ENCODE assay signal across 8 cellular contexts in genomic region chr20:4170621-4171537, GRCh38. TPM values are rescaled to one million over a fixed set of nuclear protein-coding genes. Genes with fewer than 3 reads are reported as not detected.
DNase-seq lines count a peak whose midpoint lies in the region; ATAC-seq and TF ChIP-seq lines count a peak whose summit lies in the region.

No MANE protein-coding gene starts in this region.

- no peaks in the 10 kb centered on the region for H3K36me3 Mint-ChIP-seq in CD8-positive, alpha-beta memory T cell
- no peaks in the 10 kb centered on the region for H3K36me3 Mint-ChIP-seq in effector memory CD8-positive, alpha-beta T cell (ENCODE audit: insufficient read depth)

- peaks cover 50% of the 10 kb centered on the region for H3K79me2 ChIP-seq in parathyroid adenoma

- H3K4me1 Mint-ChIP-seq in CD8-positive, alpha-beta memory T cell, result peaks cover 14 to 38% (median 18%) of the 10 kb centered on the region in 3 donors
- peaks cover 12 to 16% of the 10 kb centered on the region in 2 donors for H3K4me1 Mint-ChIP-seq in effector memory CD8-positive, alpha-beta T cell (ENCODE audit: low read depth in 2 of 2)

- H3K27me3 Mint-ChIP-seq in CD8-positive, alpha-beta memory T cell, result no peaks in the 10 kb centered on the region
- no peaks in the 10 kb centered on the region for H3K27me3 Mint-ChIP-seq in effector memory CD8-positive, alpha-beta T cell

- peaks cover 15% of the 10 kb centered on the region for H3K4me1 ChIP-seq in CD8-positive, alpha-beta memory T cell (ENCODE audit: insufficient read depth, low read length)
- peaks cover 23% of the 10 kb centered on the region for H3K4me1 ChIP-seq in parathyroid adenoma
- H3K4me1 ChIP-seq in SJCRH30, result peaks cover 17% of the 10 kb centered on the region

- no peak for TF ChIP-seq CTCF in parathyroid adenoma (IDR thresholded peaks at IDR 0.05)

- no peak for ATAC-seq in effector memory CD8-positive, alpha-beta T cell (replicated peaks)
- no peak for ATAC-seq in HG03097 (IDR thresholded peaks at IDR 0.05; ENCODE audit: low FRiP score, unreplicated experiment)

- H3K27me3 ChIP-seq in CD8-positive, alpha-beta memory T cell (ENCODE audit: insufficient read depth, low read length, poor library complexity, severe bottlenecking), result no peaks in the 10 kb centered on the region
- no peaks in the 10 kb centered on the region for H3K27me3 ChIP-seq in parathyroid adenoma (ENCODE audit: control insufficient read depth, insufficient read depth, low read length)
- H3K27me3 ChIP-seq in SJCRH30, result no peaks in the 10 kb centered on the region

- H3K4me3 ChIP-seq in CD8-positive, alpha-beta memory T cell (ENCODE audit: low read length), result no peak overlapping the region
- H3K4me3 ChIP-seq in SK-N-MC, result 0 out of 2 replicates have a peak overlapping the region, but pooled peaks have one; percentile 11
- peak overlapping the region; percentile 16 for H3K4me3 ChIP-seq in parathyroid adenoma (ENCODE audit: low read depth, low read length)
- no peak overlapping the region for H3K4me3 ChIP-seq in SJCRH30

- H3K9ac ChIP-seq in SK-N-MC (ENCODE audit: insufficient read length) (peak overlapping the region; percentile 33), parathyroid adenoma (peak overlapping the region; percentile 56)

- no peak overlapping the region for H3K27ac ChIP-seq in CD8-positive, alpha-beta memory T cell (ENCODE audit: low read depth, low read length)
- H3K27ac ChIP-seq in SK-N-MC (peak overlapping the region; percentile 75), parathyroid adenoma (peak overlapping the region; percentile 97), SJCRH30 (no peak overlapping the region; the same call in 1 of the 2 replicates)

- peak overlapping the region; percentile 63 for H2AFZ ChIP-seq in parathyroid adenoma

- peak overlapping the region; percentile 47 to 86 (median 75) for H3K27ac Mint-ChIP-seq in CD8-positive, alpha-beta memory T cell
- peak overlapping the region; percentile 80 to 91 for H3K27ac Mint-ChIP-seq in effector memory CD8-positive, alpha-beta T cell

- H3K4me3 Mint-ChIP-seq in CD8-positive, alpha-beta memory T cell, result peak overlapping the region; percentile 35 to 90 (median 65)
- H3K4me3 Mint-ChIP-seq in effector memory CD8-positive, alpha-beta T cell, result peak overlapping the region; percentile 75 to 79

- H3K4me2 ChIP-seq in parathyroid adenoma (ENCODE audit: low read length), result peak overlapping the region; percentile 55

- CTCF ChIA-PET in CD8-positive, alpha-beta memory T cell (lab: Charles Lee), result no interaction called here

- H3K36me3 ChIP-seq in CD8-positive, alpha-beta memory T cell (ENCODE audit: insufficient read depth, low read length), result no peaks in the 10 kb centered on the region
- H3K36me3 ChIP-seq in SK-N-MC (ENCODE audit: insufficient read depth, low read length) (peaks cover 15% of the 10 kb centered on the region), parathyroid adenoma (ENCODE audit: control insufficient read depth, insufficient read depth, low read length) (no peaks in the 10 kb centered on the region), SJCRH30 (no peaks in the 10 kb centered on the region)

- POLR2A ChIA-PET in CD8-positive, alpha-beta memory T cell (lab: Charles Lee), result interaction anchor here (0.8 kb wide), 1 partner anchor 403 kb away, joined by 3 read pairs; the partner anchor contains the start of gene ADISSP

- H3K9me3 ChIP-seq in CD8-positive, alpha-beta memory T cell (ENCODE audit: low read length), result no peaks in the 10 kb centered on the region
- no peaks in the 10 kb centered on the region for H3K9me3 ChIP-seq in SK-N-MC (ENCODE audit: low read depth, low read length)
- H3K9me3 ChIP-seq in parathyroid adenoma (ENCODE audit: control insufficient read depth, low read length), result no peaks in the 10 kb centered on the region
- no peaks in the 10 kb centered on the region for H3K9me3 ChIP-seq in SJCRH30 (replicated peaks)

- no peaks in the 10 kb centered on the region for H3K9me3 Mint-ChIP-seq in CD8-positive, alpha-beta memory T cell
- H3K9me3 Mint-ChIP-seq in effector memory CD8-positive, alpha-beta T cell, result no peaks in the 10 kb centered on the region

- no peak for DNase-seq in CD8-positive, alpha-beta memory T cell
- DNase-seq in SK-N-MC (ENCODE audit: low read depth, low spot score), result no peak
- no peak for DNase-seq in effector memory CD8-positive, alpha-beta T cell
- DNase-seq in ureter (ENCODE audit: low spot score), result no peak
- no peak for DNase-seq in SJCRH30
- no peak for DNase-seq in NCI-H524 (lab: John Stamatoyannopoulos, UW)

RNA-seq across cellular contexts. Expression of gene SMOX, which starts 22.3 kb away (rescaled TPM):
- 1 to 10 TPM; 4.8 to 5.0 TPM for total RNA-seq in CD8-positive, alpha-beta memory T cell
- polyA plus RNA-seq in CD8-positive, alpha-beta memory T cell, result not detected
- total RNA-seq in ureter, result 8.4 TPM
- total RNA-seq in SJCRH30 (2014; rRNA removed; shearing (Covaris generic)), result 12.7 and 15.9 TPM in 2 replicates

Comparison
In these comparisons a context has a peak if more than half of its experiments do, and no peak if none do; other contexts are left out.
1. H3K27ac ChIP-seq: peak in SK-N-MC (single experiment) and parathyroid adenoma (single experiment); none in CD8-positive, alpha-beta memory T cell (single experiment) and SJCRH30 (single experiment).
2. H3K4me3 ChIP-seq: peak in SK-N-MC (single experiment) and parathyroid adenoma (single experiment); none in CD8-positive, alpha-beta memory T cell (single experiment) and SJCRH30 (single experiment).